Comparison of ENCODE assay signal across 32 cellular contexts in the genomic region with DNA sequence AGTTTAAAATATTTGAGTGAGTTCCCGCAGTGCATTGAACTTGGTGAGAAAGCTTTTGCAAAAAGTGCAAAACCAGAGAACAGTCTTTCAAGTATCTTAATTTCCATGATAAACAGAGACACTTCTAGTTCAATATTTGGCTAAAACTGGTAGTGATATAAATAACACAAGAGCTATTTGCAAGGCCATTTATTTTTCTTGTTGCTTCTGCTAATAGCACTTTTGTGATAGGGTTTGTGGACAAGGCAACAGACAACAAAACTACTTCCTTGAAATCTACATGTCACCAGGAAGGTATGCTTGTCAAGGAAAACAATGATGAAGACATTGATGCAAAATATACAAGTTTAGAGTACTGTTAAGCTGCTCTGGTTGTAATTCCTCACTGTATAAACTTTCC.
A peak's percentile ranks its signal among the peaks of the same experiment; 100 is the strongest.
DNase-seq lines count a peak whose midpoint lies in the region; TF ChIP-seq lines count a peak whose summit lies in the region.
"Had no signal": no experiment of that assay in that cellular context is flagged by ENCODE, and none has a peak within 500 bp of the region (broad histone marks: within the 10 kb centered on the region; RNA-seq: fewer than 3 reads in every experiment).

No MANE protein-coding gene starts in this region.

- H3K9me3 ChIP-seq in KOPT-K1 (ENCODE audit: insufficient read depth, low read length, poor library complexity, severe bottlenecking), result no peaks in the 10 kb centered on the region
- no peaks in the 10 kb centered on the region for H3K9me3 ChIP-seq in tibial artery
- H3K9me3 ChIP-seq: Caco-2, esophagus muscularis mucosa, thoracic aorta, uterus had no signal

- peak overlapping the region; percentile 33 for H3K27ac Mint-ChIP-seq in endothelial cell (ENCODE audit: unreplicated experiment)
- H3K27ac Mint-ChIP-seq: activated CD4-positive, alpha-beta memory T cell treated with anti-CD3 and anti-CD28 coated beads for 36 hours; activated naive CD4-positive, alpha-beta T cell treated with anti-CD3 and anti-CD28 coated beads, Interleukin-2, amount 50 U/mL, for 24 hours; activated T-helper 17 cell treated with anti-CD3 and anti-CD28 coated beads, Interleukin-2, amount 50 U/mL, for 72 hours; effector memory CD8-positive, alpha-beta T cell; progenitor cell of endocrine pancreas; stimulated activated naive CD8-positive, alpha-beta T cell treated with anti-CD3 and anti-CD28 coated beads, Interleukin-15, Interleukin-2, amounts not matched to agents 100 ng/mL and 50 ng/mL, for 24 hours; T-cell had no signal

- H3K4me1 Mint-ChIP-seq in endothelial cell (ENCODE audit: unreplicated experiment), result peaks cover 5% of the 10 kb centered on the region
- H3K4me1 Mint-ChIP-seq: activated naive CD4-positive, alpha-beta T cell treated with anti-CD3 and anti-CD28 coated beads, Interleukin-2, amount 50 U/mL, for 24 hours; activated T-helper 17 cell treated with anti-CD3 and anti-CD28 coated beads, Interleukin-2, amount 50 U/mL, for 72 hours; T-cell had no signal

- intact Hi-C loops in tibial artery (cut with DNase I; ENCODE audit: low total_unique reads), result no loop called here

- H3K36me3 Mint-ChIP-seq in endothelial cell (ENCODE audit: low read depth, unreplicated experiment), result no peaks in the 10 kb centered on the region
- H3K36me3 Mint-ChIP-seq: activated CD4-positive, alpha-beta memory T cell treated with anti-CD3 and anti-CD28 coated beads for 36 hours; activated naive CD4-positive, alpha-beta T cell treated with anti-CD3 and anti-CD28 coated beads, Interleukin-2, amount 50 U/mL, for 24 hours; T-cell had no signal

- no peaks in the 10 kb centered on the region for H3K36me3 ChIP-seq in KOPT-K1 (ENCODE audit: insufficient read depth, low read length)
- H3K36me3 ChIP-seq in tibial artery, result no peaks in the 10 kb centered on the region
- H3K36me3 ChIP-seq: cardiac muscle cell, esophagus muscularis mucosa, SJSA1, thoracic aorta, uterus had no signal

- no peak overlapping the region for H3K4me3 Mint-ChIP-seq in endothelial cell (ENCODE audit: unreplicated experiment)
- H3K4me3 Mint-ChIP-seq: activated CD4-positive, alpha-beta memory T cell treated with anti-CD3 and anti-CD28 coated beads for 36 hours; activated naive CD4-positive, alpha-beta T cell treated with anti-CD3 and anti-CD28 coated beads, Interleukin-2, amount 50 U/mL, for 24 hours; activated T-helper 17 cell treated with anti-CD3 and anti-CD28 coated beads, Interleukin-2, amount 50 U/mL, for 72 hours; effector memory CD8-positive, alpha-beta T cell; stimulated activated naive CD8-positive, alpha-beta T cell treated with anti-CD3 and anti-CD28 coated beads, Interleukin-15, Interleukin-2, amounts not matched to agents 100 ng/mL and 50 ng/mL, for 24 hours; T-cell had no signal

- no peak overlapping the region for H3K4me3 ChIP-seq in tibial artery
- H3K4me3 ChIP-seq: cardiac muscle cell, coronary artery, esophagus muscularis mucosa, SJSA1, thoracic aorta, uterus had no signal

- H3K27ac ChIP-seq in KOPT-K1 (ENCODE audit: low read depth, low read length, poor library complexity, severe bottlenecking), result peak overlapping the region; percentile 72
- H3K27ac ChIP-seq in tibial artery, result no peak overlapping the region
- H3K27ac ChIP-seq: C4-2B, cardiac muscle cell, coronary artery, esophagus muscularis mucosa, KMS-11, SJSA1, thoracic aorta, uterus had no signal

- peaks cover 1% of the 10 kb centered on the region for H3K27me3 Mint-ChIP-seq in endothelial cell (ENCODE audit: unreplicated experiment)
- H3K27me3 Mint-ChIP-seq: activated CD4-positive, alpha-beta memory T cell treated with anti-CD3 and anti-CD28 coated beads for 36 hours; activated naive CD4-positive, alpha-beta T cell treated with anti-CD3 and anti-CD28 coated beads, Interleukin-2, amount 50 U/mL, for 24 hours; activated T-helper 17 cell treated with anti-CD3 and anti-CD28 coated beads, Interleukin-2, amount 50 U/mL, for 72 hours; effector memory CD8-positive, alpha-beta T cell; stimulated activated naive CD8-positive, alpha-beta T cell treated with anti-CD3 and anti-CD28 coated beads, Interleukin-15, Interleukin-2, amounts not matched to agents 100 ng/mL and 50 ng/mL, for 24 hours; T-cell had no signal

- no peaks in the 10 kb centered on the region for H3K9me3 Mint-ChIP-seq in endothelial cell (ENCODE audit: unreplicated experiment)
- H3K9me3 Mint-ChIP-seq: activated CD4-positive, alpha-beta memory T cell treated with anti-CD3 and anti-CD28 coated beads for 36 hours; activated naive CD4-positive, alpha-beta T cell treated with anti-CD3 and anti-CD28 coated beads, Interleukin-2, amount 50 U/mL, for 24 hours; activated T-helper 17 cell treated with anti-CD3 and anti-CD28 coated beads, Interleukin-2, amount 50 U/mL, for 72 hours; stimulated activated naive CD8-positive, alpha-beta T cell treated with anti-CD3 and anti-CD28 coated beads, Interleukin-15, Interleukin-2, amounts not matched to agents 100 ng/mL and 50 ng/mL, for 24 hours had no signal

- peaks cover 0 to 8% (median 0%) of the 10 kb centered on the region in 4 donors for H3K4me1 ChIP-seq in tibial artery
- H3K4me1 ChIP-seq: Caco-2, esophagus muscularis mucosa, SJSA1, uterus had no signal

- no peak for DNase-seq in endothelial cell (ENCODE audit: low spot score)
- peak; percentile 53 for DNase-seq in kidney tubule cell (ENCODE audit: low spot score)
- DNase-seq in activated naive CD4-positive, alpha-beta T cell treated with Interleukin-2 at 50 U/mL for 16 hours, result no peak
- DNase-seq in tibial artery, result no peak
- no peak for DNase-seq in stimulated activated CD4-positive, alpha-beta T cell treated with anti-CD3 and anti-CD28 coated beads, Interleukin-2, amount 100 ng/mL, for 24 hours
- DNase-seq in DMS53 treated with DMSO at 0.1 percent for 48 hours (lab: John Stamatoyannopoulos, UW; ENCODE audit: unreplicated experiment), result no peak
- DNase-seq: activated CD4-positive, alpha-beta memory T cell treated with anti-CD3 and anti-CD28 coated beads for 36 hours; activated CD4-positive, CD25-positive, alpha-beta regulatory T cell treated with anti-CD3 and anti-CD28 coated beads, Interleukin-2, amount 50 U/mL, for 72 hours; activated CD8-positive, alpha-beta memory T cell treated with anti-CD3 and anti-CD28 coated beads, Interleukin-2, amount 50 U/mL, for 48 hours; anterior cingulate cortex; Caco-2; effector memory CD8-positive, alpha-beta T cell; foreskin melanocyte; HCEC 1CT; NCI-H1436 treated with DMSO at 0.1 percent for 48 hours; NCI-H446; NCI-H82; RPMI8226; T-cell; uterus had no signal

- TF ChIP-seq CTCF in endothelial cell (IDR thresholded peaks at IDR 0.05; ENCODE audit: unreplicated experiment) (no peak), tibial artery (IDR thresholded peaks at IDR 0.05) (no peak)

- H3K27me3 ChIP-seq in tibial artery, result no peaks in the 10 kb centered on the region
- H3K27me3 ChIP-seq: cardiac muscle cell, esophagus muscularis mucosa, SJSA1, uterus had no signal
